15 cellular contexts compared by ENCODE assay signal in genomic region chr20:62326959-62327725, GRCh38. TPM values are rescaled to one million over a fixed set of nuclear protein-coding genes. Genes with fewer than 3 reads are reported as not detected.
A peak's percentile ranks its signal among the peaks of the same experiment; 100 is the strongest.
DNase-seq lines count a peak whose midpoint lies in the region; ATAC-seq, FAIRE-seq and TF ChIP-seq lines count a peak whose summit lies in the region.
"Had no signal": no experiment of that assay in that cellular context is flagged by ENCODE, and none has a peak within 500 bp of the region (broad histone marks: within the 10 kb centered on the region; RNA-seq: fewer than 3 reads in every experiment).

No MANE protein-coding gene starts in this region.

- dilution Hi-C loops in mammary epithelial cell (cut with HindIII; ENCODE audit: low sequenced_read_pairs), result loop anchor here (5.0 kb wide), 3 partner anchors 35 to 70 kb away; no protein-coding TSS in a partner anchor

- H3K4me1 ChIP-seq in mammary epithelial cell (ENCODE audit: insufficient read depth, low read length) (no peaks in the 10 kb centered on the region), RWPE2 (ENCODE audit: insufficient read depth, poor library complexity, severe bottlenecking) (no peaks in the 10 kb centered on the region), stomach (no peaks in the 10 kb centered on the region)

- CTCF ChIA-PET in mammary epithelial cell (lab: Charles Lee; ENCODE audit: low non-redundant PET), result no interaction called here
- CTCF ChIA-PET in MCF 10A (lab: Yijun Ruan, JAX), result interaction anchor here (0.6 to 2.9 kb wide), 6 partner anchors 23 to 63 kb away, joined by 3 to 11 read pairs (median 4); no protein-coding TSS in a partner anchor

- H2AFZ ChIP-seq in mammary epithelial cell (ENCODE audit: low read depth, low read length), result no peak overlapping the region

- no peak for TF ChIP-seq EP300 in stomach (IDR thresholded peaks at IDR 0.05)

- H3K27me3 ChIP-seq in mammary epithelial cell (ENCODE audit: insufficient read depth, low read length), result no peaks in the 10 kb centered on the region
- H3K27me3 ChIP-seq in RWPE2 (ENCODE audit: insufficient read depth, poor library complexity, severe bottlenecking), result no peaks in the 10 kb centered on the region
- H3K27me3 ChIP-seq in stomach, result no peaks in the 10 kb centered on the region
- H3K27me3 ChIP-seq: BLaER1 had no signal

- BruUV-seq in mammary epithelial cell (replicated peaks; lab: Mats Ljungman, UMichigan) (TSS peak; percentile 54), MCF 10A (replicated peaks; lab: Mats Ljungman, UMichigan) (no TSS peak)

- no peak for ATAC-seq in RWPE2 (ENCODE audit: low read depth)

- DNase-seq in mammary epithelial cell, result no peak
- DNase-seq in MCF 10A (ENCODE audit: unreplicated experiment), result no peak
- DNase-seq in HTR-8/SVneo (ENCODE audit: insufficient read length, low spot score), result no peak
- peak; percentile 85 for DNase-seq in RWPE2 (ENCODE audit: low spot score)
- no peak for DNase-seq in NCI-H1694 treated with DMSO at 0.1 percent for 48 hours (lab: John Stamatoyannopoulos, UW)
- no peak for DNase-seq in GM19238 (ENCODE audit: insufficient read length, low spot score)
- no peak for DNase-seq in stomach
- DNase-seq: 8988T; AML-193; CD8-positive, alpha-beta memory T cell; DMS 273 treated with DMSO at 0.1 percent for 48 hours; GOT3; H9 had no signal

- H3K79me2 ChIP-seq in mammary epithelial cell (ENCODE audit: insufficient read depth, low read length), result no peaks in the 10 kb centered on the region

- WGBS in mammary epithelial cell (ENCODE audit: low coverage, missing lambda C conversion rate), result 90% methylated on average over 22 of the region's 30 CpGs
- 83 to 89% (median 88%) methylated on average over 16 to 30 of the region's 30 CpGs for WGBS in stomach, 5 donors

- no peak for TF ChIP-seq CTCF in mammary epithelial cell (conservative IDR thresholded peaks at IDR 0.05 in 1 of 2, IDR thresholded peaks at IDR 0.05 in 1 of 2; ENCODE audit: extremely low read depth in 1 of 2, insufficient read depth in 1 of 2, low read depth in 1 of 2, low read length in 2 of 2)
- TF ChIP-seq CTCF in MCF 10A (IDR thresholded peaks at IDR 0.05; ENCODE audit: unreplicated experiment), result no peak
- no peak for TF ChIP-seq CTCF in RWPE2 (IDR thresholded peaks at IDR 0.05; ENCODE audit: poor library complexity, severe bottlenecking)
- no peak for TF ChIP-seq CTCF in stomach (IDR thresholded peaks at IDR 0.05)

- H4K20me1 ChIP-seq in mammary epithelial cell (ENCODE audit: insufficient read depth, low read length), result no peaks in the 10 kb centered on the region

- in situ Hi-C loops in mammary epithelial cell (cut with MboI; ENCODE audit: low sequenced_read_pairs in 2 of 2), result no loop called here

- TF ChIP-seq POLR2A in stomach (IDR thresholded peaks at IDR 0.05), result no peak

- H3K9me3 ChIP-seq in mammary epithelial cell (replicated peaks; ENCODE audit: insufficient read depth, low read length) (no peaks in the 10 kb centered on the region), RWPE2 (ENCODE audit: severe bottlenecking) (no peaks in the 10 kb centered on the region), stomach (no peaks in the 10 kb centered on the region)
- H3K9me3 ChIP-seq: BLaER1 had no signal

- no peak overlapping the region for H3K27ac Mint-ChIP-seq in MCF 10A (ENCODE audit: low read depth, unreplicated experiment)

- no peak overlapping the region for H3K4me2 ChIP-seq in mammary epithelial cell (ENCODE audit: insufficient read depth, low read depth, low read length)
- H3K4me2 ChIP-seq: BLaER1 had no signal

- H3K9me3 Mint-ChIP-seq in MCF 10A (ENCODE audit: unreplicated experiment), result no peaks in the 10 kb centered on the region
- H3K9me3 Mint-ChIP-seq: CD8-positive, alpha-beta memory T cell; H9 had no signal

- no peak overlapping the region for H3K9ac ChIP-seq in mammary epithelial cell (ENCODE audit: insufficient read depth, low read length)
- H3K9ac ChIP-seq: BLaER1 had no signal

- POLR2A ChIA-PET in MCF 10A (lab: Yijun Ruan, JAX), result interaction anchor here (0.7 to 4.1 kb wide), 6 partner anchors 9 to 20 kb away, joined by 3 to 16 read pairs (median 5); no protein-coding TSS in a partner anchor

- H3K27ac ChIP-seq in mammary epithelial cell (ENCODE audit: insufficient read depth, low read depth, low read length) (no peak overlapping the region), RWPE2 (ENCODE audit: poor library complexity, severe bottlenecking) (no peak overlapping the region), stomach (no peak overlapping the region)
- H3K27ac ChIP-seq: BLaER1 had no signal

- no peak overlapping the region for H3K4me3 Mint-ChIP-seq in MCF 10A (ENCODE audit: unreplicated experiment)
- H3K4me3 Mint-ChIP-seq: CD8-positive, alpha-beta memory T cell; H9 had no signal

- H3K36me3 Mint-ChIP-seq in MCF 10A (ENCODE audit: insufficient read depth, unreplicated experiment), result peaks cover 92% of the 10 kb centered on the region
- H3K36me3 Mint-ChIP-seq: CD8-positive, alpha-beta memory T cell had no signal

- H3K4me1 Mint-ChIP-seq in MCF 10A (ENCODE audit: insufficient read depth, unreplicated experiment), result no peaks in the 10 kb centered on the region
- H3K4me1 Mint-ChIP-seq: CD8-positive, alpha-beta memory T cell had no signal

- no peak overlapping the region for H3K4me3 ChIP-seq in mammary epithelial cell (replicated peaks in 1 of 3; ENCODE audit: insufficient read depth in 1 of 3, low read depth in 2 of 3, low read length in 3 of 3)
- H3K4me3 ChIP-seq in RWPE2 (ENCODE audit: severe bottlenecking), result no peak overlapping the region
- H3K4me3 ChIP-seq in stomach, result no peak overlapping the region
- H3K4me3 ChIP-seq: BLaER1 had no signal

- H3K36me3 ChIP-seq in mammary epithelial cell (ENCODE audit: insufficient read depth, low read length) (peaks cover 10% of the 10 kb centered on the region), RWPE2 (ENCODE audit: low read depth) (peaks cover 97% of the 10 kb centered on the region), stomach (peaks cover 77 to 100% (median 99%) of the 10 kb centered on the region in 4 donors)

- H3K27me3 Mint-ChIP-seq in MCF 10A (ENCODE audit: insufficient read depth, unreplicated experiment), result no peaks in the 10 kb centered on the region
- H3K27me3 Mint-ChIP-seq: CD8-positive, alpha-beta memory T cell had no signal

- intact Hi-C loops in mammary epithelial cell (cut with micrococcal nuclease), result no loop called here
- intact Hi-C loops in MCF 10A (cut with micrococcal nuclease), result no loop called here
- intact Hi-C loops in stomach (cut with DNase I; ENCODE audit: low total_unique reads), result no loop called here

- FAIRE-seq in HTR-8/SVneo (lab: Jason Lieb, UNC), result peak; percentile 23
- FAIRE-seq: GM18507 had no signal

RNA-seq across cellular contexts. Expression of gene ADRM1, which starts 24.3 kb away (rescaled TPM):
- total RNA-seq in mammary epithelial cell, result 100 to 1,000 TPM; 139 to 140 TPM
- polyA plus RNA-seq in mammary epithelial cell, result 133 TPM
- 64.7 TPM for polyA minus RNA-seq in mammary epithelial cell
- 98.0 and 127 TPM in 2 replicates for total RNA-seq in MCF 10A (2022)
- total RNA-seq in stomach, result 100 to 1,000 TPM in 2 of 5 donors, 10 to 100 TPM in 3; 42.0 to 130 (median 68.4) TPM
- 10 to 100 TPM; 82.3 to 91.3 (median 85.0) TPM for polyA plus RNA-seq in stomach

RNA-seq across cellular contexts. Expression of gene LAMA5, which starts 40.0 kb away (rescaled TPM):
- total RNA-seq in mammary epithelial cell, result 100 to 1,000 TPM in 1 of 2 donors, 10 to 100 TPM in 1; 71.3 to 220 TPM
- polyA plus RNA-seq in mammary epithelial cell, result 9.7 TPM
- 19.0 TPM for polyA minus RNA-seq in mammary epithelial cell
- total RNA-seq in MCF 10A (2022), result 266 and 292 TPM in 2 replicates
- 100 to 1,000 TPM in 2 of 5 donors, 10 to 100 TPM in 3; 42.2 to 278 (median 86.9) TPM for total RNA-seq in stomach
- 100 to 1,000 TPM in 1 of 3 donors, 10 to 100 TPM in 2; 41.4 to 278 (median 72.3) TPM for polyA plus RNA-seq in stomach
- polyA plus RNA-seq: CD8-positive, alpha-beta memory T cell had no signal

RNA-seq across cellular contexts. Expression of gene RPS21, which starts 59.8 kb away (rescaled TPM):
- total RNA-seq in mammary epithelial cell (1,000 to 10,000 TPM in 1 of 2 donors, 100 to 1,000 TPM in 1; 894 to 1,553 TPM), MCF 10A (2022) (1,978 and 2,055 TPM in 2 replicates), stomach (1,000 to 10,000 TPM in 3 of 5 donors, 100 to 1,000 TPM in 2; 239 to 2,998 (median 1,528) TPM)
- polyA plus RNA-seq in mammary epithelial cell (3,470 TPM), stomach (1,000 to 10,000 TPM; 4,606 to 7,615 (median 4,647) TPM)
- polyA minus RNA-seq in mammary epithelial cell, result 261 TPM
